In the genomic region with DNA sequence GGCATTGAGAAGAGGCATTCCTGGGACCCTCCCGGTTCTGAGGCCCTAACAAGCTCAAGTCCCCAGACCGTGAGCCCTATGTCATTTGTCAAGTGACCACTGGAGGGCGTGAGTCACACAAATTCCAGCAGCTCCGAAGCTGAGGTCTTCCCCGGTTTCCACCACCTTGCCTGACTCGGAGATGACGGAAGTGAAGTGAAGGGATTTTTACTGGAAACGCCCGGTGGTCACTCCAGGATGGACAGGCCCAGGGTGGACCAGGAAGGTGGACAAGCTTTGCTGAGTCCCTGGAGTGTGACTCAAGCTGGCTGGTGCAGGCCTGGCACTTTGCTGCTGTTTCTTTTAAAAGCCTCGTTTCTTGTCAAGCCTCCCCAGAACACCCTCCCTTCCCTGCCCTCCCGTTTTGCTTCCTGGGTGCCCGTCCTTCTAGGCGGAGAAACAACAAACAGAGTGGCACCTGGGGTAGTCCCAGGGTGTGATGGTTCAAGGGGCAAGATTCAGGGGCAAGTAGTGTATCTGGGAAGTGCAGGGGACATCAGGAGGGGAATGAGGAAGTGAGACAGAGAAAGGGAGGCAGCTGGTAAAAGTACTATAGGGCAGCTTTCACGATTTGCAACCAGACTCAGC, we compare ENCODE assay signal across 8 cellular contexts. TPM values are rescaled to one million over a fixed set of nuclear protein-coding genes. Genes with fewer than 3 reads are reported as not detected.
A peak's percentile ranks its signal among the peaks of the same experiment; 100 is the strongest.
DNase-seq lines count a peak whose midpoint lies in the region; ATAC-seq and TF ChIP-seq lines count a peak whose summit lies in the region.

No MANE protein-coding gene starts in this region.

- no peaks in the 10 kb centered on the region for H3K79me2 ChIP-seq in osteoblast (ENCODE audit: insufficient read depth, low read length)

- peak overlapping the region; percentile 91 for H3K4me2 ChIP-seq in osteoblast (ENCODE audit: insufficient read depth, low read length)

- H3K4me1 ChIP-seq in SJCRH30 (no peaks in the 10 kb centered on the region), osteoblast (ENCODE audit: insufficient read depth, low read length) (no peaks in the 10 kb centered on the region)

- peak; percentile 93 for DNase-seq in D341Med (ENCODE audit: low spot score)
- peak; percentile 77 for DNase-seq in MG63
- peak; percentile 81 to 92 for DNase-seq in SJCRH30
- peak; percentile 82 for DNase-seq in activated naive CD4-positive, alpha-beta T cell treated with Interleukin-2 at 50 U/mL for 16 hours
- peak; percentile 79 for DNase-seq in glomerular endothelial cell (ENCODE audit: extremely low read depth, low read depth, low spot score)
- peak; percentile 96 for DNase-seq in osteoblast (ENCODE audit: insufficient read length, low spot score, missing footprints)

- TF ChIP-seq CTCF in osteoblast (IDR thresholded peaks at IDR 0.05; ENCODE audit: extremely low read depth, low read depth, low read length) = peak; percentile 90

- H4K20me1 ChIP-seq in osteoblast (ENCODE audit: insufficient read depth, low read length) = no peaks in the 10 kb centered on the region

- H2AFZ ChIP-seq in osteoblast (ENCODE audit: low read length) = peak overlapping the region; percentile 97

- H3K27me3 ChIP-seq in MG63 (no peaks in the 10 kb centered on the region), SJCRH30 (no peaks in the 10 kb centered on the region; the same call in 1 of the 2 replicates), osteoblast (ENCODE audit: insufficient read depth, low read length) (peaks cover 6% of the 10 kb centered on the region)

- H3K4me3 ChIP-seq in MG63 (peak overlapping the region; percentile 23; the same call in 1 of the 2 replicates), SJCRH30 (peak overlapping the region; percentile 19), osteoblast (ENCODE audit: insufficient read depth, low read length) (peak overlapping the region; percentile 69)

- H3K36me3 ChIP-seq in MG63 = no peaks in the 10 kb centered on the region
- no peaks in the 10 kb centered on the region for H3K36me3 ChIP-seq in SJCRH30
- no peaks in the 10 kb centered on the region for H3K36me3 ChIP-seq in osteoblast (ENCODE audit: insufficient read depth, low read length)

- H3K9me3 ChIP-seq in MG63 = no peaks in the 10 kb centered on the region
- H3K9me3 ChIP-seq in SJCRH30 (replicated peaks) = no peaks in the 10 kb centered on the region
- no peaks in the 10 kb centered on the region for H3K9me3 ChIP-seq in osteoblast (ENCODE audit: low read depth, low read length)

- peak; percentile 45 for ATAC-seq in GM21723 (IDR thresholded peaks at IDR 0.05; ENCODE audit: unreplicated experiment)

- H3K27ac ChIP-seq in SJCRH30 (no peak overlapping the region), osteoblast (ENCODE audit: low read depth, low read length) (no peak overlapping the region), temporal lobe (ENCODE audit: low read depth, low read length) (peak overlapping the region; percentile 14)

RNA-seq across cellular contexts. Expression of a gene that starts 5.3 kb away (rescaled TPM):
- total RNA-seq in MG63 (2014; rRNA removed; shearing (Covaris generic); ENCODE audit: low replicate concordance) = not detected in 2 replicates
- total RNA-seq in SJCRH30 (2014; rRNA removed; shearing (Covaris generic)) = not detected in 2 replicates
- total RNA-seq in glomerular endothelial cell (0.18 and 0.44 TPM in 2 replicates), osteoblast (not detected in 2 replicates), temporal lobe (0.49 TPM)

Comparison
In these comparisons a context has a peak if more than half of its experiments do, and no peak if none do; other contexts are left out.
1. H3K4me3 ChIP-seq: peak in every context shown above with its lines; median percentile 69 in osteoblast; 23 in MG63; 19 in SJCRH30.